Comparison of ENCODE assay signal across 8 cellular contexts in genomic region chr10:100338434-100339036, GRCh38. TPM values are rescaled to one million over a fixed set of nuclear protein-coding genes. Genes with fewer than 3 reads are reported as not detected.
DNase-seq lines count a peak whose midpoint lies in the region; ATAC-seq, FAIRE-seq and TF ChIP-seq lines count a peak whose summit lies in the region.

No MANE protein-coding gene starts in this region.

- no peak overlapping the region for H4K5ac ChIP-seq in mesendoderm (ENCODE audit: low read length)

- H3K36me3 ChIP-seq in mesendoderm (ENCODE audit: control insufficient read depth, insufficient read depth, low read length): no peaks in the 10 kb centered on the region

- FAIRE-seq in D721Med (lab: Jason Lieb, UNC): no peak

- peaks cover 3% of the 10 kb centered on the region for H3K4me1 ChIP-seq in mesendoderm (ENCODE audit: control insufficient read depth, low read depth, low read length)

- H3K36me3 Mint-ChIP-seq in HFFc6 (ENCODE audit: low read depth): no peaks in the 10 kb centered on the region
- H3K36me3 Mint-ChIP-seq in activated CD4-positive, alpha-beta memory T cell treated with anti-CD3 and anti-CD28 coated beads, Interleukin-2, amount 10 ng/mL, durations not matched to agents 7 days and 5 days (ENCODE audit: low read depth): no peaks in the 10 kb centered on the region

- no peak overlapping the region for H4K8ac ChIP-seq in mesendoderm (ENCODE audit: low read depth, low read length)

- H3K23ac ChIP-seq in mesendoderm (ENCODE audit: low read length): no peak overlapping the region

- ATAC-seq in GM19324 (IDR thresholded peaks at IDR 0.05; ENCODE audit: low FRiP score, unreplicated experiment): no peak

- H3K4me2 ChIP-seq in mesendoderm (ENCODE audit: low read length): no peak overlapping the region

- TF ChIP-seq CTCF in D721Med (IDR thresholded peaks at IDR 0.05; ENCODE audit: insufficient read depth, missing control alignments) (peak; percentile 86), HFFc6 (IDR thresholded peaks at IDR 0.05) (peak; percentile 94), dorsolateral prefrontal cortex (IDR thresholded peaks at IDR 0.05 in 54 of 56, conservative IDR thresholded peaks at IDR 0.05 in 2 of 56; ENCODE audit: low read depth in 1 of 56, partially characterized antibody in 56 of 56) (peak; percentile 72 to 97 (median 92))

- H3K27ac ChIP-seq in dorsolateral prefrontal cortex: peak overlapping the region in 33 of 59 donors; percentile 6 to 99 (median 59)
- no peak overlapping the region for H3K27ac ChIP-seq in mesendoderm (ENCODE audit: low read depth, low read length)

- H2BK5ac ChIP-seq in mesendoderm (ENCODE audit: low read length): no peak overlapping the region

- peaks cover 19% of the 10 kb centered on the region for H3K27me3 Mint-ChIP-seq in HFFc6 (ENCODE audit: insufficient read depth)
- H3K27me3 Mint-ChIP-seq in activated CD4-positive, alpha-beta memory T cell treated with anti-CD3 and anti-CD28 coated beads, Interleukin-2, amount 10 ng/mL, durations not matched to agents 7 days and 5 days: peaks cover 12% of the 10 kb centered on the region

- H3K9me3 Mint-ChIP-seq in HFFc6: no peaks in the 10 kb centered on the region
- H3K9me3 Mint-ChIP-seq in activated CD4-positive, alpha-beta memory T cell treated with anti-CD3 and anti-CD28 coated beads, Interleukin-2, amount 10 ng/mL, durations not matched to agents 7 days and 5 days: no peaks in the 10 kb centered on the region

- no CpG with 5 or more reads among the region's 4 CpGs for WGBS in mesendoderm (ENCODE audit: extremely low coverage, insufficient coverage, low lambda C conversion rate)

- H3K27me3 ChIP-seq in dorsolateral prefrontal cortex (no peaks in the 10 kb centered on the region), mesendoderm (ENCODE audit: insufficient read depth, low read length, poor library complexity) (no peaks in the 10 kb centered on the region)

- no peak overlapping the region for H2BK120ac ChIP-seq in mesendoderm (ENCODE audit: low read depth, low read length)

- CTCF ChIA-PET in activated CD4-positive, alpha-beta memory T cell treated with anti-CD3 and anti-CD28 coated beads, Interleukin-2, amount 10 ng/mL, durations not matched to agents 7 days and 5 days (lab: Charles Lee): interaction anchor here (0.6 to 17.3 kb wide), 14 partner anchors 8 to 333 kb away, joined by 3 to 220 read pairs (median 4); partner anchors contain the start of gene SCD

- H3K56ac ChIP-seq in mesendoderm (ENCODE audit: low read length): no peak overlapping the region

- no peak overlapping the region for H3K4ac ChIP-seq in mesendoderm (ENCODE audit: low read depth, low read length)

- intact Hi-C loops in dorsolateral prefrontal cortex (cut with DNase I): loop anchor here in 1 of 2 donors (2.0 to 5.0 kb wide), 2 partner anchors 51 to 94 kb away; partner anchors contain the start of gene BLOC1S2

- DNase-seq in D721Med (ENCODE audit: insufficient read length, low spot score): peak; percentile 52
- peak; percentile 35 for DNase-seq in HFFc6
- DNase-seq in NCI-H526 treated with DMSO at 0.1 percent for 48 hours (lab: John Stamatoyannopoulos, UW): peak; percentile 1
- peak; percentile 85 for DNase-seq in activated CD4-positive, alpha-beta memory T cell treated with anti-CD3 and anti-CD28 coated beads, Interleukin-2, amount 10 ng/mL, durations not matched to agents 7 days and 5 days
- DNase-seq in dorsolateral prefrontal cortex: peak; percentile 66 to 88 (median 82)
- peak; percentile 69 for DNase-seq in mesendoderm
- peak; percentile 63 for DNase-seq in stimulated activated CD8-positive, alpha-beta memory T cell treated with anti-CD3 and anti-CD28 coated beads, Interleukin-4, amount 100 ng/mL, for 24 hours (ENCODE audit: low read depth)

- no peak overlapping the region for H3K27ac Mint-ChIP-seq in HFFc6
- H3K27ac Mint-ChIP-seq in activated CD4-positive, alpha-beta memory T cell treated with anti-CD3 and anti-CD28 coated beads, Interleukin-2, amount 10 ng/mL, durations not matched to agents 7 days and 5 days: no peak overlapping the region

- POLR2A ChIA-PET in activated CD4-positive, alpha-beta memory T cell treated with anti-CD3 and anti-CD28 coated beads, Interleukin-2, amount 10 ng/mL, durations not matched to agents 7 days and 5 days (lab: Charles Lee): interaction anchor here (0.7 to 1.3 kb wide), 5 partner anchors 10 to 190 kb away, joined by 3 to 4 read pairs (median 3); no protein-coding TSS in a partner anchor

- H2BK15ac ChIP-seq in mesendoderm (replicated peaks; ENCODE audit: low read depth): no peak overlapping the region

- H3K4me3 ChIP-seq in dorsolateral prefrontal cortex (no peak overlapping the region), mesendoderm (ENCODE audit: low read length) (no peak overlapping the region)

- no peak overlapping the region for H3K9ac ChIP-seq in mesendoderm (ENCODE audit: low read length)

- H3K4me1 Mint-ChIP-seq in HFFc6 (ENCODE audit: low read depth): peaks cover 10% of the 10 kb centered on the region; the same call in 1 of the 2 replicates
- H3K4me1 Mint-ChIP-seq in activated CD4-positive, alpha-beta memory T cell treated with anti-CD3 and anti-CD28 coated beads, Interleukin-2, amount 10 ng/mL, durations not matched to agents 7 days and 5 days: peaks cover 13% of the 10 kb centered on the region

- no peaks in the 10 kb centered on the region for H3K79me1 ChIP-seq in mesendoderm (ENCODE audit: low read length)

- H3K79me2 ChIP-seq in mesendoderm (ENCODE audit: control insufficient read depth, insufficient read depth, low read length): no peaks in the 10 kb centered on the region

- H3K4me3 Mint-ChIP-seq in HFFc6: no peak overlapping the region
- H3K4me3 Mint-ChIP-seq in activated CD4-positive, alpha-beta memory T cell treated with anti-CD3 and anti-CD28 coated beads, Interleukin-2, amount 10 ng/mL, durations not matched to agents 7 days and 5 days: no peak overlapping the region

- no peak overlapping the region for H3K18ac ChIP-seq in mesendoderm (ENCODE audit: low read length)

- no peak overlapping the region for H2AK5ac ChIP-seq in mesendoderm (ENCODE audit: low read length)

RNA-seq across cellular contexts. Expression of gene SCD, which starts 8.5 kb away (rescaled TPM):
- total RNA-seq in HFFc6 (2021; fragmentation: NEBNext Ultra II Directional; extraction: Animal tissue kit (Norgen Biotek cat#: 25700)): 10 to 100 TPM; 11.5 to 16.8 (median 14.9) TPM
- total RNA-seq in activated CD4-positive, alpha-beta memory T cell treated with anti-CD3 and anti-CD28 coated beads, Interleukin-2, amount 10 ng/mL, durations not matched to agents 7 days and 5 days: 100 to 1,000 TPM; 198 to 202 TPM
- total RNA-seq in dorsolateral prefrontal cortex: 1,000 to 10,000 TPM in 2 of 120 experiments, 100 to 1,000 TPM in 118; 133 to 1,473 (median 374) TPM
- polyA plus RNA-seq in mesendoderm (2013, experiment 1 of 2): 565 TPM
- polyA plus RNA-seq in mesendoderm (2013, experiment 2 of 2): 558 TPM

RNA-seq across cellular contexts. Expression of gene PKD2L1, which starts 8.5 kb away (rescaled TPM):
- total RNA-seq in HFFc6 (2021; fragmentation: NEBNext Ultra II Directional; extraction: Animal tissue kit (Norgen Biotek cat#: 25700)): not detected
- total RNA-seq in activated CD4-positive, alpha-beta memory T cell treated with anti-CD3 and anti-CD28 coated beads, Interleukin-2, amount 10 ng/mL, durations not matched to agents 7 days and 5 days: under 1 TPM in 1 of 2 experiments, not detected in 1; 0.18 TPM
- total RNA-seq in dorsolateral prefrontal cortex: 10 to 100 TPM in 9 of 120 experiments, 1 to 10 TPM in 108, under 1 TPM in 3; 0.25 to 18.1 (median 4.4) TPM
- 0.04 TPM for polyA plus RNA-seq in mesendoderm (2013, experiment 1 of 2)
- 0.07 TPM for polyA plus RNA-seq in mesendoderm (2013, experiment 2 of 2)

RNA-seq across cellular contexts. Expression of gene BLOC1S2, which starts 52.1 kb away (rescaled TPM):
- 10 to 100 TPM; 52.4 to 62.1 (median 55.0) TPM for total RNA-seq in HFFc6 (2021; fragmentation: NEBNext Ultra II Directional; extraction: Animal tissue kit (Norgen Biotek cat#: 25700))
- total RNA-seq in activated CD4-positive, alpha-beta memory T cell treated with anti-CD3 and anti-CD28 coated beads, Interleukin-2, amount 10 ng/mL, durations not matched to agents 7 days and 5 days: 10 to 100 TPM; 47.5 to 48.8 TPM
- 10 to 100 TPM; 29.3 to 92.1 (median 61.9) TPM for total RNA-seq in dorsolateral prefrontal cortex
- 60.3 TPM for polyA plus RNA-seq in mesendoderm (2013, experiment 1 of 2)
- 59.0 TPM for polyA plus RNA-seq in mesendoderm (2013, experiment 2 of 2)

Comparison
In these comparisons a context has a peak if more than half of its experiments do, and no peak if none do; other contexts are left out.
1. DNase-seq: peak in every context shown above with its lines; median percentile 85 in activated CD4-positive, alpha-beta memory T cell treated with anti-CD3 and anti-CD28 coated beads, Interleukin-2, amount 10 ng/mL, durations not matched to agents 7 days and 5 days; 82 in dorsolateral prefrontal cortex; 69 in mesendoderm; 63 in stimulated activated CD8-positive, alpha-beta memory T cell treated with anti-CD3 and anti-CD28 coated beads, Interleukin-4, amount 100 ng/mL, for 24 hours; 52 in D721Med; 35 in HFFc6; 1 in NCI-H526 treated with DMSO at 0.1 percent for 48 hours.
2. RNA of gene SCD, which starts 8.5 kb away (total RNA-seq): 133 to 1,473 TPM in dorsolateral prefrontal cortex and 198 to 202 TPM in activated CD4-positive, alpha-beta memory T cell treated with anti-CD3 and anti-CD28 coated beads, Interleukin-2, amount 10 ng/mL, durations not matched to agents 7 days and 5 days; 11.5 to 16.8 TPM in HFFc6; every median in the first group is over 4 times any median in the second.
3. Peak in every context shown above with its lines, with median percentiles within 50 percentile points of each other: CTCF ChIP-seq.